In the genomic region with DNA sequence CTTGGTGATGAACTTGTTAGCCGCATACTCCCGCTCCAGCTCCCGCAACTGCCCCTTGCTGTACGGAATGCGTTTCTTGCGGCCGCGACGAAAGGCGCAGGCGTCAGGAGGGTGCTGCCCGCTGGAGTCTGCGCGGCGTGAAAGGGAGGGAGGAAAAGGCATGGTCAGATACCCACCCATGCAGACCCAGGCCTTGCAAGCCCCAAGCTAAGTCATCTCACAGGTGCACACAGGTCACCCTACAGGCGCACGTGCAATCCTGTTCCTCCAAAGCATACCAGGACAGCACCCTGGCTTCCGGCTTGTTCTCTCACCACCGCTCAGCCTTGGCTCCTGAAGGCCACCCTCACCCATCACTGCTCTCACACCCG, we compare ENCODE assay signal across 29 cellular contexts. TPM values are rescaled to one million over a fixed set of nuclear protein-coding genes. Genes with fewer than 3 reads are reported as not detected.
DNase-seq lines count a peak whose midpoint lies in the region; ATAC-seq, FAIRE-seq and TF ChIP-seq lines count a peak whose summit lies in the region.
"Had no signal": no experiment of that assay in that cellular context is flagged by ENCODE, and none has a peak within 500 bp of the region (broad histone marks: within the 10 kb centered on the region; RNA-seq: fewer than 3 reads in every experiment).

No MANE protein-coding gene starts in this region.

- H3K4me2 ChIP-seq in GM12878 (ENCODE audit: control insufficient read depth, insufficient read depth) = no peak overlapping the region

- H2AFZ ChIP-seq in GM12878 (ENCODE audit: control insufficient read depth, low read depth, low read length) = no peak overlapping the region

- no peak for TF ChIP-seq RAD21 in GM12878 (IDR thresholded peaks at IDR 0.05; ENCODE audit: insufficient read depth, low read depth, low read length)

- peak overlapping the region; percentile 8 for H3K27ac Mint-ChIP-seq in activated CD4-positive, alpha-beta T cell treated with anti-CD3 and anti-CD28 coated beads, Interleukin-2, amount 10 ng/mL, durations not matched to agents 24 days and 14 days
- H3K27ac Mint-ChIP-seq in mesothelial cell of epicardium = peak overlapping the region; percentile 13
- no peak overlapping the region for H3K27ac Mint-ChIP-seq in type B pancreatic cell
- H3K27ac Mint-ChIP-seq: activated naive CD4-positive, alpha-beta T cell treated with anti-CD3 and anti-CD28 coated beads, Interleukin-2, amount 50 U/mL, for 24 hours; activated T-helper 17 cell treated with anti-CD3 and anti-CD28 coated beads, Interleukin-2, amount 50 U/mL, for 72 hours; stimulated activated naive CD8-positive, alpha-beta T cell treated with anti-CD3 and anti-CD28 coated beads, Interleukin-15, amount 100 ng/mL, for 72 hours had no signal

- H3K36me3 Mint-ChIP-seq in activated CD4-positive, alpha-beta T cell treated with anti-CD3 and anti-CD28 coated beads, Interleukin-2, amount 10 ng/mL, durations not matched to agents 24 days and 14 days (ENCODE audit: low read depth) = no peaks in the 10 kb centered on the region
- no peaks in the 10 kb centered on the region for H3K36me3 Mint-ChIP-seq in mesothelial cell of epicardium
- no peaks in the 10 kb centered on the region for H3K36me3 Mint-ChIP-seq in type B pancreatic cell
- H3K36me3 Mint-ChIP-seq: activated naive CD4-positive, alpha-beta T cell treated with anti-CD3 and anti-CD28 coated beads, Interleukin-2, amount 50 U/mL, for 24 hours; naive thymus-derived CD4-positive, alpha-beta T cell had no signal

- no peak for DNase-seq in activated CD4-positive, alpha-beta T cell treated with anti-CD3 and anti-CD28 coated beads, Interleukin-2, amount 10 ng/mL, durations not matched to agents 24 days and 14 days
- no peak for DNase-seq in activated CD4-positive, alpha-beta T cell treated with anti-CD3 and anti-CD28 coated beads, Interleukin-2, amount 50 U/mL, for 1 hour
- no peak for DNase-seq in GM12878 (ENCODE audit: low read depth, low spot score)
- DNase-seq in mesothelial cell of epicardium (ENCODE audit: low spot score in 2 of 2, unreplicated experiment in 2 of 2) = no peak
- DNase-seq in type B pancreatic cell (ENCODE audit: extremely low spot score, unreplicated experiment) = no peak
- DNase-seq in dedifferentiated amniotic fluid mesenchymal stem cell (ENCODE audit: extremely low spot score) = no peak
- DNase-seq: activated CD4-positive, alpha-beta T cell treated with anti-CD3 and anti-CD28 coated beads, Interleukin-2, amount 50 U/mL, for 48 hours; activated CD8-positive, alpha-beta memory T cell treated with anti-CD3 and anti-CD28 coated beads, Interleukin-2, amount 50 U/mL, for 4 hours; BE2C; COR-L47; DMS79 treated with DMSO at 0.1 percent for 48 hours; dorsolateral prefrontal cortex; naive thymus-derived CD4-positive, alpha-beta T cell; NCI-H1092 treated with DMSO at 0.1 percent for 48 hours; NCI-H1930; NCI-H526 treated with DMSO at 0.1 percent for 48 hours; retina; stimulated activated CD4-positive, alpha-beta T cell treated with anti-CD3 and anti-CD28 coated beads, Interleukin-4, amount 100 ng/mL, for 4 hours; stimulated activated naive CD8-positive, alpha-beta T cell treated with anti-CD3 and anti-CD28 coated beads, Interleukin-15, amount 100 ng/mL, for 72 hours; transverse colon had no signal

- TF ChIP-seq POLR2A in GM12878 (IDR thresholded peaks at IDR 0.05; ENCODE audit: low read depth, low read length) = no peak

- FAIRE-seq in GM12878 (lab: Jason Lieb, UNC) = no peak
- FAIRE-seq: RCC 7860 had no signal

- H3K27me3 ChIP-seq in GM12878 (replicated peaks in 1 of 2; ENCODE audit: control insufficient read depth in 2 of 2, insufficient read depth in 2 of 2, low read length in 1 of 2) = peaks cover 28 to 46% of the 10 kb centered on the region in 2 experiments

- in situ Hi-C loops in GM12878 (cut with MboI) = loop anchor here (5.0 kb wide), 1 partner anchor 155 kb away; no protein-coding TSS in a partner anchor

- CTCF ChIA-PET in GM12878 (lab: Yijun Ruan, JAX) = interaction anchor here (1.1 to 7.5 kb wide), 7 partner anchors 47 to 158 kb away, joined by 3 to 108 read pairs (median 38); no protein-coding TSS in a partner anchor

- H3K4me1 ChIP-seq in GM12878 (ENCODE audit: control insufficient read depth, insufficient read depth, low read length) = no peaks in the 10 kb centered on the region; the same call in 1 of the 2 replicates
- H3K4me1 ChIP-seq: BE2C had no signal

- H3K4me3 ChIP-seq in GM12878 = no peak overlapping the region
- H3K4me3 ChIP-seq: dorsolateral prefrontal cortex had no signal

- no peaks in the 10 kb centered on the region for H4K20me1 ChIP-seq in GM12878 (ENCODE audit: control insufficient read depth, insufficient read depth)

- H3K9me3 Mint-ChIP-seq in activated CD4-positive, alpha-beta T cell treated with anti-CD3 and anti-CD28 coated beads, Interleukin-2, amount 10 ng/mL, durations not matched to agents 24 days and 14 days = no peaks in the 10 kb centered on the region
- no peaks in the 10 kb centered on the region for H3K9me3 Mint-ChIP-seq in mesothelial cell of epicardium
- no peaks in the 10 kb centered on the region for H3K9me3 Mint-ChIP-seq in type B pancreatic cell
- H3K9me3 Mint-ChIP-seq: activated naive CD4-positive, alpha-beta T cell treated with anti-CD3 and anti-CD28 coated beads, Interleukin-2, amount 50 U/mL, for 24 hours; activated T-helper 17 cell treated with anti-CD3 and anti-CD28 coated beads, Interleukin-2, amount 50 U/mL, for 72 hours; central memory CD8-positive, alpha-beta T cell; stimulated activated naive CD8-positive, alpha-beta T cell treated with anti-CD3 and anti-CD28 coated beads, Interleukin-15, amount 100 ng/mL, for 72 hours had no signal

- WGBS in GM12878 (ENCODE audit: insufficient coverage, insufficient replicate concordance, low lambda C conversion rate, missing lambda C conversion rate) = 59% methylated on average over 20 of the region's 20 CpGs

- intact Hi-C loops in activated CD4-positive, alpha-beta T cell treated with anti-CD3 and anti-CD28 coated beads, Interleukin-2, amount 10 ng/mL, durations not matched to agents 24 days and 14 days (cut with micrococcal nuclease) = loop anchor here (10.0 kb wide), 1 partner anchor 1238 kb away; a partner anchor contains a TSS
- intact Hi-C loops in GM12878 (cut with micrococcal nuclease; ENCODE audit: unreplicated experiment) = no loop called here

- peaks cover 16% of the 10 kb centered on the region for H3K4me1 Mint-ChIP-seq in activated CD4-positive, alpha-beta T cell treated with anti-CD3 and anti-CD28 coated beads, Interleukin-2, amount 10 ng/mL, durations not matched to agents 24 days and 14 days
- H3K4me1 Mint-ChIP-seq in mesothelial cell of epicardium = peaks cover 53% of the 10 kb centered on the region
- peaks cover 7% of the 10 kb centered on the region for H3K4me1 Mint-ChIP-seq in type B pancreatic cell (ENCODE audit: unreplicated experiment)

- no peak for TF ChIP-seq EP300 in GM12878 (IDR thresholded peaks at IDR 0.05; ENCODE audit: borderline replicate concordance in 1 of 2, control insufficient read depth in 1 of 2, low read depth in 2 of 2, low read length in 2 of 2)

- H3K27me3 Mint-ChIP-seq in activated CD4-positive, alpha-beta T cell treated with anti-CD3 and anti-CD28 coated beads, Interleukin-2, amount 10 ng/mL, durations not matched to agents 24 days and 14 days = peaks cover 94% of the 10 kb centered on the region
- H3K27me3 Mint-ChIP-seq in mesothelial cell of epicardium (ENCODE audit: low read depth) (peaks cover 99% of the 10 kb centered on the region), type B pancreatic cell (peaks cover 100% of the 10 kb centered on the region)

- RAD21 ChIA-PET in GM12878 (lab: Charles Lee; ENCODE audit: unreplicated experiment) = interaction anchor here (4.4 to 5.5 kb wide), 2 partner anchors 48 to 152 kb away, joined by 25 to 67 read pairs; no protein-coding TSS in a partner anchor

- no peak for ATAC-seq in GM12878
- ATAC-seq in HG03280 (IDR thresholded peaks at IDR 0.05; ENCODE audit: unreplicated experiment) = no peak
- ATAC-seq in HG03354 (IDR thresholded peaks at IDR 0.05; ENCODE audit: poor library complexity, severe bottlenecking, unreplicated experiment) = no peak
- ATAC-seq: activated T-helper 17 cell treated with anti-CD3 and anti-CD28 coated beads, Interleukin-2, amount 50 U/mL, for 72 hours; naive thymus-derived CD4-positive, alpha-beta T cell; stimulated activated naive CD8-positive, alpha-beta T cell treated with anti-CD3 and anti-CD28 coated beads, Interleukin-15, amount 100 ng/mL, for 72 hours had no signal

- POLR2A ChIA-PET in GM12878 (lab: Charles Lee) = no interaction called here

- H3K27ac ChIP-seq in GM12878 (ENCODE audit: control insufficient read depth, insufficient read depth) = no peak overlapping the region
- H3K27ac ChIP-seq: dorsolateral prefrontal cortex had no signal

- TF ChIP-seq CTCF in GM12878 (IDR thresholded peaks at IDR 0.05 in 2 of 3, conservative IDR thresholded peaks at IDR 0.05 in 1 of 3; ENCODE audit: control insufficient read depth in 2 of 3, extremely low read depth in 1 of 3, insufficient read depth in 1 of 3, low read depth in 3 of 3, low read length in 3 of 3) (no peak), mesothelial cell of epicardium (IDR thresholded peaks at IDR 0.05; ENCODE audit: unreplicated experiment) (no peak), type B pancreatic cell (conservative IDR thresholded peaks at IDR 0.05) (no peak)

- no peak overlapping the region for H3K9ac ChIP-seq in GM12878 (ENCODE audit: control insufficient read depth, insufficient read depth, low read length)

- H3K79me2 ChIP-seq in GM12878 (ENCODE audit: control insufficient read depth, insufficient read depth, low read length) = no peaks in the 10 kb centered on the region

- BruUV-seq in GM12878 (replicated peaks; lab: Mats Ljungman, UMichigan) = no TSS peak

- no peaks in the 10 kb centered on the region for H3K36me3 ChIP-seq in GM12878 (ENCODE audit: control insufficient read depth in 2 of 2, insufficient read depth in 2 of 2, low read length in 1 of 2)
- H3K36me3 ChIP-seq: BE2C, transverse colon had no signal

- no peak overlapping the region for H3K4me3 Mint-ChIP-seq in activated CD4-positive, alpha-beta T cell treated with anti-CD3 and anti-CD28 coated beads, Interleukin-2, amount 10 ng/mL, durations not matched to agents 24 days and 14 days
- H3K4me3 Mint-ChIP-seq in mesothelial cell of epicardium = peak overlapping the region; percentile 79
- peak overlapping the region; percentile 8 for H3K4me3 Mint-ChIP-seq in type B pancreatic cell
- H3K4me3 Mint-ChIP-seq: activated naive CD4-positive, alpha-beta T cell treated with anti-CD3 and anti-CD28 coated beads, Interleukin-2, amount 50 U/mL, for 24 hours; activated T-helper 17 cell treated with anti-CD3 and anti-CD28 coated beads, Interleukin-2, amount 50 U/mL, for 72 hours; central memory CD8-positive, alpha-beta T cell; stimulated activated naive CD8-positive, alpha-beta T cell treated with anti-CD3 and anti-CD28 coated beads, Interleukin-15, amount 100 ng/mL, for 72 hours had no signal

- SMC1A ChIA-PET in GM12878 (lab: Charles Lee; ENCODE audit: uncharacterized antibody, unreplicated experiment) = interaction anchor here (3.9 kb wide), 1 partner anchor 152 kb away, joined by 26 read pairs; no protein-coding TSS in a partner anchor

- no peaks in the 10 kb centered on the region for H3K9me3 ChIP-seq in GM12878 (replicated peaks; ENCODE audit: control insufficient read depth, insufficient read depth, low read length)
- H3K9me3 ChIP-seq: BE2C, transverse colon had no signal

RNA-seq across cellular contexts. Expression of a gene that starts 1.6 kb away (rescaled TPM):
- total RNA-seq in activated CD4-positive, alpha-beta T cell treated with anti-CD3 and anti-CD28 coated beads, Interleukin-2, amount 10 ng/mL, durations not matched to agents 24 days and 14 days = not detected in 2 replicates
- total RNA-seq in GM12878 (2013; cell fraction: nucleolus; rRNA removed) = not detected in 2 replicates
- total RNA-seq in GM12878 (2014; rRNA removed) (not detected in 2 replicates), GM12878 (2014; rRNA removed; fragmentation: Illumina TruSeq; extraction: Trizol) (not detected in 2 replicates), GM12878 (2021) (0.05 TPM in 2 replicates), mesothelial cell of epicardium (26.4 to 26.9 TPM (median 26.8 TPM) in 3 replicates), type B pancreatic cell (ENCODE audit: low replicate concordance) (0.59 TPM in 1 of 2 replicates, not detected in the other)
- polyA plus RNA-seq in GM12878 (2011; ENCODE audit: low read depth) = not detected
- polyA plus RNA-seq in GM12878 (2011; rRNA removed) (not detected in 2 replicates), GM12878 (2014; fragmentation: Illumina TruSeq; extraction: Trizol) (not detected in 2 replicates), GM12878 (2014; fragmentation: Nextera tagmentation; extraction: Ambion mirVana) (not detected), GM12878 (2014; rRNA removed) (not detected in 2 replicates), GM12878 (2016; fragmentation: Nextera tagmentation; extraction: Ambion mirVana) (not detected)
- polyA plus RNA-seq in GM12878 (2011; cell fraction: cytosol; rRNA removed) = not detected in 2 replicates
- not detected in 2 replicates for polyA plus RNA-seq in GM12878 (2011; cell fraction: nucleus; rRNA removed)
- not detected in 2 replicates for polyA plus RNA-seq in GM12878 (2012)
- not detected in 2 replicates for polyA minus RNA-seq in GM12878 (2011; rRNA and poly(A)+ RNA removed)
- polyA minus RNA-seq in GM12878 (2011; cell fraction: cytosol; rRNA and poly(A)+ RNA removed) = not detected in 2 replicates
- not detected in 2 replicates for polyA minus RNA-seq in GM12878 (2011; cell fraction: nucleus; rRNA and poly(A)+ RNA removed)
- total RNA-seq: activated T-helper 17 cell treated with anti-CD3 and anti-CD28 coated beads, Interleukin-2, amount 50 U/mL, for 72 hours; dorsolateral prefrontal cortex; naive thymus-derived CD4-positive, alpha-beta T cell; osteoblast had no signal
- polyA plus RNA-seq: naive thymus-derived CD4-positive, alpha-beta T cell had no signal

RNA-seq across cellular contexts. Expression of a gene that starts 3.9 kb away (rescaled TPM):
- not detected in 2 replicates for total RNA-seq in activated CD4-positive, alpha-beta T cell treated with anti-CD3 and anti-CD28 coated beads, Interleukin-2, amount 10 ng/mL, durations not matched to agents 24 days and 14 days
- not detected in 2 replicates for total RNA-seq in GM12878 (2013; cell fraction: nucleolus; rRNA removed)
- total RNA-seq in GM12878 (2014; rRNA removed) (not detected in 2 replicates), GM12878 (2014; rRNA removed; fragmentation: Illumina TruSeq; extraction: Trizol) (not detected in 2 replicates), GM12878 (2021) (not detected in 2 replicates), mesothelial cell of epicardium (7.3 to 8.5 TPM (median 7.9 TPM) in 3 replicates), type B pancreatic cell (ENCODE audit: low replicate concordance) (not detected in 2 replicates)
- polyA plus RNA-seq in GM12878 (2011; ENCODE audit: low read depth) = not detected
- polyA plus RNA-seq in GM12878 (2011; rRNA removed) (not detected in 2 replicates), GM12878 (2014; fragmentation: Illumina TruSeq; extraction: Trizol) (not detected in 2 replicates), GM12878 (2014; fragmentation: Nextera tagmentation; extraction: Ambion mirVana) (under 1 TPM in 1 of 2 experiments, not detected in 1; 0.31 TPM), GM12878 (2014; rRNA removed) (not detected in 2 replicates), GM12878 (2016; fragmentation: Nextera tagmentation; extraction: Ambion mirVana) (not detected)
- not detected in 2 replicates for polyA plus RNA-seq in GM12878 (2011; cell fraction: cytosol; rRNA removed)
- polyA plus RNA-seq in GM12878 (2011; cell fraction: nucleus; rRNA removed) = not detected in 2 replicates
- not detected in 2 replicates for polyA plus RNA-seq in GM12878 (2012)
- not detected in 2 replicates for polyA minus RNA-seq in GM12878 (2011; rRNA and poly(A)+ RNA removed)
- not detected in 2 replicates for polyA minus RNA-seq in GM12878 (2011; cell fraction: cytosol; rRNA and poly(A)+ RNA removed)
- not detected in 2 replicates for polyA minus RNA-seq in GM12878 (2011; cell fraction: nucleus; rRNA and poly(A)+ RNA removed)
- total RNA-seq: A172; activated T-helper 17 cell treated with anti-CD3 and anti-CD28 coated beads, Interleukin-2, amount 50 U/mL, for 72 hours; dorsolateral prefrontal cortex; naive thymus-derived CD4-positive, alpha-beta T cell; osteoblast had no signal
- polyA plus RNA-seq: naive thymus-derived CD4-positive, alpha-beta T cell had no signal

RNA-seq across cellular contexts. Expression of a gene that starts 4.6 kb away (rescaled TPM):
- not detected in 2 replicates for total RNA-seq in activated CD4-positive, alpha-beta T cell treated with anti-CD3 and anti-CD28 coated beads, Interleukin-2, amount 10 ng/mL, durations not matched to agents 24 days and 14 days
- total RNA-seq in GM12878 (2013; cell fraction: nucleolus; rRNA removed) = not detected in 2 replicates
- total RNA-seq in GM12878 (2014; rRNA removed) (not detected in 2 replicates), GM12878 (2014; rRNA removed; fragmentation: Illumina TruSeq; extraction: Trizol) (not detected in 2 replicates), GM12878 (2021) (not detected in 2 replicates), mesothelial cell of epicardium (14.0 to 16.8 TPM (median 15.2 TPM) in 3 replicates), type B pancreatic cell (ENCODE audit: low replicate concordance) (0.88 TPM in 1 of 2 replicates, not detected in the other)
- not detected for polyA plus RNA-seq in GM12878 (2011; ENCODE audit: low read depth)
- polyA plus RNA-seq in GM12878 (2011; rRNA removed) (not detected in 2 replicates), GM12878 (2014; fragmentation: Illumina TruSeq; extraction: Trizol) (not detected in 2 replicates), GM12878 (2014; fragmentation: Nextera tagmentation; extraction: Ambion mirVana) (not detected), GM12878 (2014; rRNA removed) (not detected in 2 replicates), GM12878 (2016; fragmentation: Nextera tagmentation; extraction: Ambion mirVana) (not detected)
- not detected in 2 replicates for polyA plus RNA-seq in GM12878 (2011; cell fraction: cytosol; rRNA removed)
- polyA plus RNA-seq in GM12878 (2011; cell fraction: nucleus; rRNA removed) = not detected in 2 replicates
- not detected in 2 replicates for polyA plus RNA-seq in GM12878 (2012)
- not detected in 2 replicates for polyA minus RNA-seq in GM12878 (2011; rRNA and poly(A)+ RNA removed)
- not detected in 2 replicates for polyA minus RNA-seq in GM12878 (2011; cell fraction: cytosol; rRNA and poly(A)+ RNA removed)
- not detected in 2 replicates for polyA minus RNA-seq in GM12878 (2011; cell fraction: nucleus; rRNA and poly(A)+ RNA removed)
- total RNA-seq: A172; activated T-helper 17 cell treated with anti-CD3 and anti-CD28 coated beads, Interleukin-2, amount 50 U/mL, for 72 hours; dorsolateral prefrontal cortex; naive thymus-derived CD4-positive, alpha-beta T cell; osteoblast; SK-MEL-5 had no signal
- polyA plus RNA-seq: naive thymus-derived CD4-positive, alpha-beta T cell had no signal

Comparison
In these comparisons a context has a peak if more than half of its experiments do, and no peak if none do; other contexts are left out.
1. RNA of a gene that starts 1.6 kb away (total RNA-seq): 26.4 to 26.9 TPM in mesothelial cell of epicardium; 0.59 TPM in type B pancreatic cell, not detected in activated CD4-positive, alpha-beta T cell treated with anti-CD3 and anti-CD28 coated beads, Interleukin-2, amount 10 ng/mL, durations not matched to agents 24 days and 14 days and 0.05 TPM in GM12878; every median in the first group is over 10 times any median in the second.